In the genomic region with DNA sequence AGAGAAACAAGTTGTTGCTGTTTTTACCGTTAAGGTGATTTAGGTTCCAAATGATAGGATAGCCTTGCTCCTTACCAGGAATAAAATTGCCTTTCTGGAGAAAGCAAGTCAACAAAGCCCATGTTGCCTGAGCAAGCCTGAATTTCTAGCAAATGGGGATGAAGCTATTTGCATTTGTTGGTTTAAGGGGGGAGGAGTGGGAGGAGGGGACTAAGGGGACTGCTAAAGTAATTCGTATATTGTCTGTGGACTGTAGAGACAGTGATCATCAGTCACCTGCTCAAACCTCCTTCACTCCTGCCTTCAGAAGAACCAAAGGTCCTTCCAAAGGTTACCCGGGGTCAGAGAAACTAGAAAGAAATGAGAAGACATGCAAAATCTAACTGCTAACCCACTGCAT, we compare ENCODE assay signal across 1 cellular context.
TF ChIP-seq lines count a peak whose summit lies in the region.

No MANE protein-coding gene starts in this region.

TF ChIP-seq in H1, 55 proteins besides CTCF, POLR2A, EP300 and RAD21:
- TF ChIP-seq BRCA1 (IDR thresholded peaks at IDR 0.05; ENCODE audit: low read depth, low read length): no peak
- no peak for TF ChIP-seq MAFK (IDR thresholded peaks at IDR 0.05; ENCODE audit: low read depth, low read length)
- no peak for TF ChIP-seq HDAC6 (IDR thresholded peaks at IDR 0.05; ENCODE audit: low read depth, low read length)
- TF ChIP-seq, protein P1, sequence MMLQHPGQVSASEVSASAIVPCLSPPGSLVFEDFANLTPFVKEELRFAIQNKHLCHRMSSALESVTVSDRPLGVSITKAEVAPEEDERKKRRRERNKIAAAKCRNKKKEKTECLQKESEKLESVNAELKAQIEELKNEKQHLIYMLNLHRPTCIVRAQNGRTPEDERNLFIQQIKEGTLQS (IDR thresholded peaks at IDR 0.05; ENCODE audit: insufficient read depth, low read depth, low read length): no peak
- TF ChIP-seq, protein P2, sequence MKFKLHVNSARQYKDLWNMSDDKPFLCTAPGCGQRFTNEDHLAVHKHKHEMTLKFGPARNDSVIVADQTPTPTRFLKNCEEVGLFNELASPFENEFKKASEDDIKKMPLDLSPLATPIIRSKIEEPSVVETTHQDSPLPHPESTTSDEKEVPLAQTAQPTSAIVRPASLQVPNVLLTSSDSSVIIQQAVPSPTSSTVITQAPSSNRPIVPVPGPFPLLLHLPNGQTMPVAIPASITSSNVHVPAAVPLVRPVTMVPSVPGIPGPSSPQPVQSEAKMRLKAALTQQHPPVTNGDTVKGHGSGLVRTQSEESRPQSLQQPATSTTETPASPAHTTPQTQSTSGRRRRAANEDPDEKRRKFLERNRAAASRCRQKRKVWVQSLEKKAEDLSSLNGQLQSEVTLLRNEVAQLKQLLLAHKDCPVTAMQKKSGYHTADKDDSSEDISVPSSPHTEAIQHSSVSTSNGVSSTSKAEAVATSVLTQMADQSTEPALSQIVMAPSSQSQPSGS (IDR thresholded peaks at IDR 0.05; ENCODE audit: low read length): no peak
- TF ChIP-seq, protein P3, sequence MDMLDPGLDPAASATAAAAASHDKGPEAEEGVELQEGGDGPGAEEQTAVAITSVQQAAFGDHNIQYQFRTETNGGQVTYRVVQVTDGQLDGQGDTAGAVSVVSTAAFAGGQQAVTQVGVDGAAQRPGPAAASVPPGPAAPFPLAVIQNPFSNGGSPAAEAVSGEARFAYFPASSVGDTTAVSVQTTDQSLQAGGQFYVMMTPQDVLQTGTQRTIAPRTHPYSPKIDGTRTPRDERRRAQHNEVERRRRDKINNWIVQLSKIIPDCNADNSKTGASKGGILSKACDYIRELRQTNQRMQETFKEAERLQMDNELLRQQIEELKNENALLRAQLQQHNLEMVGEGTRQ (IDR thresholded peaks at IDR 0.05; ENCODE audit: low read length): no peak
- TF ChIP-seq CEBPB (IDR thresholded peaks at IDR 0.05; ENCODE audit: low read depth, low read length): no peak
- no peak for TF ChIP-seq ASH2L (IDR thresholded peaks at IDR 0.05; ENCODE audit: low read length)
- no peak for TF ChIP-seq EZH2 (IDR thresholded peaks at IDR 0.05; ENCODE audit: low read depth, low read length, severe bottlenecking)
- TF ChIP-seq SP4 (IDR thresholded peaks at IDR 0.05; ENCODE audit: low read length): no peak
